1 cellular context compared by ENCODE assay signal in the genomic region with DNA sequence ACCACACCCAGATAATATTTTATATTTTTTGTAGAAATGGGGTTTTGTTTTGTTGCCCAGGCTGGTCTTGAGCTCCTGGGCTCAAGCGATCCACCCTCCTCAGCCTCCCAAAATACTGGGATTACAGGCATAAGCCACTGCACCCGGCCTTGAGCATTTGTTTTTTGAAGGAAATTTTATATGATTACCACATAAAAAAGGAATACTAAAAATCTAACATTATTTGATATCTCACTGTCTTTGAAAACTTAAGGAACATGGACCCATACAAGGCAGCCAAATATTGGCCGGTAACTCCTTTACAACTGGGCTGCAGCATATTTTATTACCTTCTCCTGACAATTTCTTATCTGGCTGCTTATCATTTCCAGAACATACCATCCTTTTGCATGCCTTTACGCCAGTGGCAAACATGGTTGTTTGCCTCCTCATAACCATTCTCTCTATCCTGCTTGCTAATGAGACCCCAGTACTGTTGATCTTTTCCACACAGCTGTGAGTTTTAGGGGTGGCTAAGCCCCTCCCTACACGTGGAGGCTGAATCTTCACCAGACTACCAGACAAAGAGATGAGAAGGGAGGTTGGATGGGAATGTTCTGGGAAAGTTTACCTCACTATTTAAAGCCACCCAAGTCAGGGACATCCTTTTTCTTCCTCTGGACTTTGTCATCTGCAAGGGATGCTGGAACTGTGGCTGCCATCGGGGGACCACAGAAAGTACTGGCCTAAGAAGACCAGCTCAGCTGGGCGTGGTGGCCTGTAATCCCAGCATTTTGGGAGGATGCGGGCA.
TF ChIP-seq lines count a peak whose summit lies in the region.

No MANE protein-coding gene starts in this region.

TF ChIP-seq in H1, 55 proteins besides CTCF, POLR2A, EP300 and RAD21:
- TF ChIP-seq POLR2AphosphoS5 (IDR thresholded peaks at IDR 0.05; ENCODE audit: low read depth, low read length) (no peak), SIN3A (conservative IDR thresholded peaks at IDR 0.05 in 1 of 2, IDR thresholded peaks at IDR 0.05 in 1 of 2; ENCODE audit: low read depth in 1 of 2, low read length in 2 of 2) (no peak), SRF (IDR thresholded peaks at IDR 0.05; ENCODE audit: low read depth, low read length) (no peak), TAF7 (optimal IDR thresholded peaks at IDR 0.05; ENCODE audit: borderline replicate concordance, low read depth, low read length) (peak; percentile 50), FOSL1 (IDR thresholded peaks at IDR 0.05; ENCODE audit: insufficient read depth, low read depth, low read length) (no peak), GTF2F1 (IDR thresholded peaks at IDR 0.05; ENCODE audit: borderline replicate concordance, low read depth, low read length) (no peak)
- TF ChIP-seq, protein P1, sequence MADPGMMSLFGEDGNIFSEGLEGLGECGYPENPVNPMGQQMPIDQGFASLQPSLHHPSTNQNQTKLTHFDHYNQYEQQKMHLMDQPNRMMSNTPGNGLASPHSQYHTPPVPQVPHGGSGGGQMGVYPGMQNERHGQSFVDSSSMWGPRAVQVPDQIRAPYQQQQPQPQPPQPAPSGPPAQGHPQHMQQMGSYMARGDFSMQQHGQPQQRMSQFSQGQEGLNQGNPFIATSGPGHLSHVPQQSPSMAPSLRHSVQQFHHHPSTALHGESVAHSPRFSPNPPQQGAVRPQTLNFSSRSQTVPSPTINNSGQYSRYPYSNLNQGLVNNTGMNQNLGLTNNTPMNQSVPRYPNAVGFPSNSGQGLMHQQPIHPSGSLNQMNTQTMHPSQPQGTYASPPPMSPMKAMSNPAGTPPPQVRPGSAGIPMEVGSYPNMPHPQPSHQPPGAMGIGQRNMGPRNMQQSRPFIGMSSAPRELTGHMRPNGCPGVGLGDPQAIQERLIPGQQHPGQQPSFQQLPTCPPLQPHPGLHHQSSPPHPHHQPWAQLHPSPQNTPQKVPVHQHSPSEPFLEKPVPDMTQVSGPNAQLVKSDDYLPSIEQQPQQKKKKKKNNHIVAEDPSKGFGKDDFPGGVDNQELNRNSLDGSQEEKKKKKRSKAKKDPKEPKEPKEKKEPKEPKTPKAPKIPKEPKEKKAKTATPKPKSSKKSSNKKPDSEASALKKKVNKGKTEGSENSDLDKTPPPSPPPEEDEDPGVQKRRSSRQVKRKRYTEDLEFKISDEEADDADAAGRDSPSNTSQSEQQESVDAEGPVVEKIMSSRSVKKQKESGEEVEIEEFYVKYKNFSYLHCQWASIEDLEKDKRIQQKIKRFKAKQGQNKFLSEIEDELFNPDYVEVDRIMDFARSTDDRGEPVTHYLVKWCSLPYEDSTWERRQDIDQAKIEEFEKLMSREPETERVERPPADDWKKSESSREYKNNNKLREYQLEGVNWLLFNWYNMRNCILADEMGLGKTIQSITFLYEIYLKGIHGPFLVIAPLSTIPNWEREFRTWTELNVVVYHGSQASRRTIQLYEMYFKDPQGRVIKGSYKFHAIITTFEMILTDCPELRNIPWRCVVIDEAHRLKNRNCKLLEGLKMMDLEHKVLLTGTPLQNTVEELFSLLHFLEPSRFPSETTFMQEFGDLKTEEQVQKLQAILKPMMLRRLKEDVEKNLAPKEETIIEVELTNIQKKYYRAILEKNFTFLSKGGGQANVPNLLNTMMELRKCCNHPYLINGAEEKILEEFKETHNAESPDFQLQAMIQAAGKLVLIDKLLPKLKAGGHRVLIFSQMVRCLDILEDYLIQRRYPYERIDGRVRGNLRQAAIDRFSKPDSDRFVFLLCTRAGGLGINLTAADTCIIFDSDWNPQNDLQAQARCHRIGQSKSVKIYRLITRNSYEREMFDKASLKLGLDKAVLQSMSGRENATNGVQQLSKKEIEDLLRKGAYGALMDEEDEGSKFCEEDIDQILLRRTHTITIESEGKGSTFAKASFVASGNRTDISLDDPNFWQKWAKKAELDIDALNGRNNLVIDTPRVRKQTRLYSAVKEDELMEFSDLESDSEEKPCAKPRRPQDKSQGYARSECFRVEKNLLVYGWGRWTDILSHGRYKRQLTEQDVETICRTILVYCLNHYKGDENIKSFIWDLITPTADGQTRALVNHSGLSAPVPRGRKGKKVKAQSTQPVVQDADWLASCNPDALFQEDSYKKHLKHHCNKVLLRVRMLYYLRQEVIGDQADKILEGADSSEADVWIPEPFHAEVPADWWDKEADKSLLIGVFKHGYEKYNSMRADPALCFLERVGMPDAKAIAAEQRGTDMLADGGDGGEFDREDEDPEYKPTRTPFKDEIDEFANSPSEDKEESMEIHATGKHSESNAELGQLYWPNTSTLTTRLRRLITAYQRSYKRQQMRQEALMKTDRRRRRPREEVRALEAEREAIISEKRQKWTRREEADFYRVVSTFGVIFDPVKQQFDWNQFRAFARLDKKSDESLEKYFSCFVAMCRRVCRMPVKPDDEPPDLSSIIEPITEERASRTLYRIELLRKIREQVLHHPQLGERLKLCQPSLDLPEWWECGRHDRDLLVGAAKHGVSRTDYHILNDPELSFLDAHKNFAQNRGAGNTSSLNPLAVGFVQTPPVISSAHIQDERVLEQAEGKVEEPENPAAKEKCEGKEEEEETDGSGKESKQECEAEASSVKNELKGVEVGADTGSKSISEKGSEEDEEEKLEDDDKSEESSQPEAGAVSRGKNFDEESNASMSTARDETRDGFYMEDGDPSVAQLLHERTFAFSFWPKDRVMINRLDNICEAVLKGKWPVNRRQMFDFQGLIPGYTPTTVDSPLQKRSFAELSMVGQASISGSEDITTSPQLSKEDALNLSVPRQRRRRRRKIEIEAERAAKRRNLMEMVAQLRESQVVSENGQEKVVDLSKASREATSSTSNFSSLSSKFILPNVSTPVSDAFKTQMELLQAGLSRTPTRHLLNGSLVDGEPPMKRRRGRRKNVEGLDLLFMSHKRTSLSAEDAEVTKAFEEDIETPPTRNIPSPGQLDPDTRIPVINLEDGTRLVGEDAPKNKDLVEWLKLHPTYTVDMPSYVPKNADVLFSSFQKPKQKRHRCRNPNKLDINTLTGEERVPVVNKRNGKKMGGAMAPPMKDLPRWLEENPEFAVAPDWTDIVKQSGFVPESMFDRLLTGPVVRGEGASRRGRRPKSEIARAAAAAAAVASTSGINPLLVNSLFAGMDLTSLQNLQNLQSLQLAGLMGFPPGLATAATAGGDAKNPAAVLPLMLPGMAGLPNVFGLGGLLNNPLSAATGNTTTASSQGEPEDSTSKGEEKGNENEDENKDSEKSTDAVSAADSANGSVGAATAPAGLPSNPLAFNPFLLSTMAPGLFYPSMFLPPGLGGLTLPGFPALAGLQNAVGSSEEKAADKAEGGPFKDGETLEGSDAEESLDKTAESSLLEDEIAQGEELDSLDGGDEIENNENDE (IDR thresholded peaks at IDR 0.05; ENCODE audit: insufficient replicate concordance, low read length), result no peak
